9 cellular contexts compared by ENCODE assay signal in the genomic region with DNA sequence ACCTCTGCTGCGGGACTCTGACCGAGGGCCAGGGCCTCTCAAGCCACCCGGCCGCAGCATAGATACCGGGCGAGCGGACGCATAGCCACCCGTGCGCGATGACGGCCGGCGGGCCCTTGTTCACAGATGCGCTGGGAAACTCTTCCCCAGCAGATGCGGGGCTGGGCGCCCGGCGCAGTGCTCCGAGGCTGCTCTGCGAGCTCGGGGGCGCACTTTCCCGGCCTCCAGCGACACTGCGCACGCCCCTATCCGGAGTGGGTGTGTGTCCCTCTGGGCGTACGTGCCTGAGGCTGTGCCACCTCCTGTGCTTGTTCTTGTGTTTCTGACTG.
DNase-seq lines count a peak whose midpoint lies in the region; ATAC-seq, FAIRE-seq and TF ChIP-seq lines count a peak whose summit lies in the region.
"Had no signal": no experiment of that assay in that cellular context is flagged by ENCODE, and none has a peak within 500 bp of the region (broad histone marks: within the 10 kb centered on the region; RNA-seq: fewer than 3 reads in every experiment).

No MANE protein-coding gene starts in this region.

- H3K27me3 Mint-ChIP-seq in HFFc6 (ENCODE audit: insufficient read depth) (peaks cover 75% of the 10 kb centered on the region), type B pancreatic cell (peaks cover 98% of the 10 kb centered on the region)

- intact Hi-C loops in kidney (cut with DNase I) = no loop called here

- ATAC-seq in GM21381 (IDR thresholded peaks at IDR 0.05; ENCODE audit: unreplicated experiment) = no peak

- H3K4me3 Mint-ChIP-seq in HFFc6 = peak overlapping the region; percentile 53; the same call in 1 of the 2 replicates
- peak overlapping the region; percentile 87 for H3K4me3 Mint-ChIP-seq in type B pancreatic cell

- DNase-seq in HFFc6 (no peak), anterior cingulate cortex (lab: John Stamatoyannopoulos, UW) (peak in 37 of 58 donors; percentile 8 to 72 (median 42)), kidney (peak; percentile 80), type B pancreatic cell (ENCODE audit: extremely low spot score, unreplicated experiment) (no peak), SJCRH30 (no peak), SHP77 treated with DMSO at 0.1 percent for 48 hours (lab: John Stamatoyannopoulos, UW) (no peak)

- no peaks in the 10 kb centered on the region; the same call in 1 of the 2 replicates for H3K9me3 Mint-ChIP-seq in HFFc6
- no peaks in the 10 kb centered on the region for H3K9me3 Mint-ChIP-seq in type B pancreatic cell

- no peak for TF ChIP-seq CTCF in HFFc6 (IDR thresholded peaks at IDR 0.05)
- TF ChIP-seq CTCF in kidney (IDR thresholded peaks at IDR 0.05; ENCODE audit: borderline replicate concordance, extremely low read depth, insufficient read depth) = no peak
- TF ChIP-seq CTCF in type B pancreatic cell (conservative IDR thresholded peaks at IDR 0.05) = no peak

- 0 out of 2 replicates have a peak, but pooled peaks cover 4% of the 10 kb centered on the region for H3K27me3 ChIP-seq in SJCRH30

- H3K4me1 ChIP-seq in ES-I3 (ENCODE audit: insufficient read depth, low read length) = peaks cover 11% of the 10 kb centered on the region; the same call in 1 of the 2 replicates
- peaks cover 0 to 2% of the 10 kb centered on the region in 2 donors for H3K4me1 ChIP-seq in kidney (ENCODE audit: control insufficient read depth in 1 of 2, insufficient read depth in 1 of 2, low read depth in 1 of 2, low read length in 2 of 2)
- H3K4me1 ChIP-seq in SJCRH30 = peaks cover 23% of the 10 kb centered on the region

- no peaks in the 10 kb centered on the region; the same call in 1 of the 2 replicates for H3K9me3 ChIP-seq in ES-I3 (ENCODE audit: control insufficient read depth, insufficient read depth, low read length)
- H3K9me3 ChIP-seq in kidney (ENCODE audit: control insufficient read depth in 1 of 2, low read length in 2 of 2) = no peaks in the 10 kb centered on the region
- H3K9me3 ChIP-seq in SJCRH30 (replicated peaks) = no peaks in the 10 kb centered on the region

- H3K9ac ChIP-seq in ES-I3 (ENCODE audit: low read depth, low read length) (peak overlapping the region; percentile 45; the same call in 1 of the 2 replicates), kidney (ENCODE audit: low read length in 2 of 2) (no peak overlapping the region)

- H3K27ac Mint-ChIP-seq in HFFc6 (no peak overlapping the region), type B pancreatic cell (no peak overlapping the region)

- H3K4me3 ChIP-seq in kidney (ENCODE audit: low read length in 2 of 2) = peak overlapping the region; percentile 54 to 62
- no peak overlapping the region for H3K4me3 ChIP-seq in SJCRH30

- H3K36me3 ChIP-seq in ES-I3 (ENCODE audit: insufficient read depth, low read length) = no peaks in the 10 kb centered on the region
- no peaks in the 10 kb centered on the region for H3K36me3 ChIP-seq in kidney (ENCODE audit: control insufficient read depth in 1 of 2, insufficient read depth in 2 of 2, low read length in 2 of 2)
- H3K36me3 ChIP-seq in SJCRH30 = no peaks in the 10 kb centered on the region

- H3K36me3 Mint-ChIP-seq in HFFc6 (ENCODE audit: low read depth) (peaks cover 5% of the 10 kb centered on the region), type B pancreatic cell (no peaks in the 10 kb centered on the region)

- H3K4me1 Mint-ChIP-seq in HFFc6 (ENCODE audit: low read depth) (peaks cover 18% of the 10 kb centered on the region; the same call in 1 of the 2 replicates), type B pancreatic cell (ENCODE audit: unreplicated experiment) (peaks cover 17% of the 10 kb centered on the region)

- FAIRE-seq in kidney (lab: Jason Lieb, UNC) = no peak
- FAIRE-seq: frontal cortex had no signal

- H3K27ac ChIP-seq in kidney (ENCODE audit: low read depth in 2 of 2, low read length in 2 of 2) (no peak overlapping the region), SJCRH30 (no peak overlapping the region)

Comparison
In these comparisons a context has a peak if more than half of its experiments do, and no peak if none do; other contexts are left out.
1. DNase-seq: peak in anterior cingulate cortex (37 of 58) and kidney (single experiment); none in HFFc6 (single experiment), type B pancreatic cell (single experiment), SJCRH30 (0 of 2) and SHP77 treated with DMSO at 0.1 percent for 48 hours (single experiment).